ENCODE assay signal across 1 cellular context in the genomic region with DNA sequence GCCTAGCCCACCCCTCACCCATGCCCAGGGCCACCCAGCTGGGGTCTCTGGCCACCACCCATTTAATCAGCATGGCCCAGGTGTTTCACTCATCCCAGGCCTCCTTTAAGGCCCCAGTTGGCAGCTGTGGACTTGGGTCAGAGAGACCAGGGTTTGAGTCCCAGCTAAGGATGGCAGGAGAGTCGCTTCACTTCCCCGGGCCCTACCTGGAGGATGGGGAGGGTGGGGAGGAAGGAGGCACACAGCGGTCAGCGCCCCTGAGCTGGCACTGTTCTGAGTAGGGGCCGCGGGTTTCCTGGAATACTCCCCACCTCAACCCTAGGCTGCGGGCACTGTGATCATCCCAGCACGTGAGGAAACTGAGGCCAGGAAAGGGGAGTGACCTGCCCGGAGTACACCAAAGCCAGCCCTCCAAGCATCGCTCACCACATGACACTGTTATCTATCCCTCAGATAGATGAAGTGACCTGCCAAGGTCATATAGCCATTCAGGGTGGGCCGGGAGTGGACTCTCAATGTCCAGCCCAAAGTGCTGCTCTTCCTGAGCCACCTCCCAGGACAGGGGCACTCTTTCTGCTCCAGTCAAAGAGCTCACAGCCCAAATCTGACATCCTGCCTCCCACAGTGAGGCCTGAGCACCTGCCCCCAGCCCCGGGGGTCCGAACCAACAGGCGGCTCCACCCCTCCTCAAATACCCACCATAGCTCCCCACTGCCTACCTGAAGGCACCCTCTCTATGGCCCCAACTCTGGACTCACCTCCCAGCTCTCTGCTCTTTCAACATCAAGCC.
TF ChIP-seq lines count a peak whose summit lies in the region.

No MANE protein-coding gene starts in this region.

TF ChIP-seq in HEK293, 187 proteins besides CTCF, POLR2A, EP300 and RAD21 (continued from another document):
- TF ChIP-seq, protein P1, sequence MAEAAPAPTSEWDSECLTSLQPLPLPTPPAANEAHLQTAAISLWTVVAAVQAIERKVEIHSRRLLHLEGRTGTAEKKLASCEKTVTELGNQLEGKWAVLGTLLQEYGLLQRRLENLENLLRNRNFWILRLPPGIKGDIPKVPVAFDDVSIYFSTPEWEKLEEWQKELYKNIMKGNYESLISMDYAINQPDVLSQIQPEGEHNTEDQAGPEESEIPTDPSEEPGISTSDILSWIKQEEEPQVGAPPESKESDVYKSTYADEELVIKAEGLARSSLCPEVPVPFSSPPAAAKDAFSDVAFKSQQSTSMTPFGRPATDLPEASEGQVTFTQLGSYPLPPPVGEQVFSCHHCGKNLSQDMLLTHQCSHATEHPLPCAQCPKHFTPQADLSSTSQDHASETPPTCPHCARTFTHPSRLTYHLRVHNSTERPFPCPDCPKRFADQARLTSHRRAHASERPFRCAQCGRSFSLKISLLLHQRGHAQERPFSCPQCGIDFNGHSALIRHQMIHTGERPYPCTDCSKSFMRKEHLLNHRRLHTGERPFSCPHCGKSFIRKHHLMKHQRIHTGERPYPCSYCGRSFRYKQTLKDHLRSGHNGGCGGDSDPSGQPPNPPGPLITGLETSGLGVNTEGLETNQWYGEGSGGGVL (tag by site-specific recombination; IDR thresholded peaks at IDR 0.05) = no peak
